Comparison of ENCODE assay signal across 8 cellular contexts in the genomic region with DNA sequence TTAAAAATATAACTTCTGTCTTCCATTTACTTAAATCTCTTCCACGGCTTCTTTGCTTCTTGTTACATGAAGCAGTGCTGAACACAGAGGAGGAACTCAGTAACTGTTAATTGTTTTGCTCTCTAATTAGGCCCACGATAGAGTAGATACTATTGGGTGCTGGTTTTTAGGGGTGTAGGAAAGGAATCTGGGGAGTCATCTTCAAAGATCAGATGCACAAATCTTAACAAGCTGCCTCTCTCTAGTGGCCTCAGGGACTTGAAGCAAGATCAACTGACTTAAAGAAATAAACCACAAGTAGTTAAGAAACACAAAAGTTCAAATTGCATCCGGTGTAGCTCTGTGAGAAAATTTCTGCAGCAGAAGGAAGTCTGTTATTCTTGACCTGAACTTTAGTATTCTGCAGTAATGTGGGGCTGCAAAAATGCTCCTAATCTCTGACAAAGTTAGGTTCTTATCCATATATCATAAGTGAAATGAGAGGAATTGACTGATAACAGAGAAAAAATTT. TPM values are rescaled to one million over a fixed set of nuclear protein-coding genes. Genes with fewer than 3 reads are reported as not detected.
DNase-seq lines count a peak whose midpoint lies in the region; ATAC-seq, FAIRE-seq and TF ChIP-seq lines count a peak whose summit lies in the region.

No MANE protein-coding gene starts in this region.

- H3K36me3 Mint-ChIP-seq in H9 (ENCODE audit: insufficient read depth in 1 of 3, low read depth in 3 of 3): peaks cover 4 to 10% (median 7%) of the 10 kb centered on the region in 3 experiments; a peak in 5 of 7 replicates

- WGBS in thyroid gland, 2 donors: 40 to 44% methylated on average over 3 of the region's 3 CpGs
- WGBS in H9 (ENCODE audit: extremely low coverage, insufficient read length, low lambda C conversion rate): no CpG with 5 or more reads among the region's 3 CpGs

- no peaks in the 10 kb centered on the region for H3K9me2 ChIP-seq in OCI-LY1 (ENCODE audit: low read depth, low read length)

- H3K27me3 ChIP-seq in OCI-LY1 (ENCODE audit: insufficient read depth, low read length) (no peaks in the 10 kb centered on the region), thyroid gland (no peaks in the 10 kb centered on the region), H9 (ENCODE audit: insufficient read depth, low read length) (no peaks in the 10 kb centered on the region)

- no peaks in the 10 kb centered on the region for H4K20me1 ChIP-seq in OCI-LY1 (ENCODE audit: insufficient read depth, low read length)
- no peaks in the 10 kb centered on the region for H4K20me1 ChIP-seq in H9 (ENCODE audit: control insufficient read depth, insufficient read depth, insufficient read length)

- H3K18ac ChIP-seq in H9 (ENCODE audit: insufficient read length, low read depth, low read length): no peak overlapping the region

- peak; percentile 68 for FAIRE-seq in GM18507 (lab: Jason Lieb, UNC)

- H2AK5ac ChIP-seq in H9 (ENCODE audit: insufficient read length, low read length): no peak overlapping the region

- H3K9me3 Mint-ChIP-seq in H9: peaks cover 11 to 13% of the 10 kb centered on the region in 2 experiments

- H3K4me3 ChIP-seq in OCI-LY1 (ENCODE audit: low read depth, low read length, poor library complexity, severe bottlenecking): no peak overlapping the region
- H3K4me3 ChIP-seq in thyroid gland (replicated peaks in 1 of 3): no peak overlapping the region

- H3K4me3 Mint-ChIP-seq in H9: no peak overlapping the region

- H3K4me1 ChIP-seq in OCI-LY1 (ENCODE audit: insufficient read depth, low read length, severe bottlenecking) (peaks cover 33% of the 10 kb centered on the region), thyroid gland (peaks cover 0 to 12% of the 10 kb centered on the region in 2 donors), H9 (ENCODE audit: insufficient read depth, low read length) (no peaks in the 10 kb centered on the region)

- no peak overlapping the region for H3K27ac Mint-ChIP-seq in H9

- H4K8ac ChIP-seq in H9 (replicated peaks; ENCODE audit: insufficient read length, low read depth, low read length): no peak overlapping the region

- no peak overlapping the region for H2BK15ac ChIP-seq in H9 (ENCODE audit: low read depth, low read length)

- H2BK12ac ChIP-seq in H9 (ENCODE audit: insufficient read length, low read depth, low read length): no peak overlapping the region

- H3K79me2 ChIP-seq in OCI-LY1 (ENCODE audit: insufficient read depth, low read length) (no peaks in the 10 kb centered on the region), H9 (ENCODE audit: insufficient read depth, low read length) (no peaks in the 10 kb centered on the region)

- H3K9me3 ChIP-seq in OCI-LY1 (ENCODE audit: low read length) (peaks cover 6% of the 10 kb centered on the region; the same call in 1 of the 2 replicates), thyroid gland (no peaks in the 10 kb centered on the region), H9 (ENCODE audit: control insufficient read depth, low read depth, low read length) (no peaks in the 10 kb centered on the region)

- no peaks in the 10 kb centered on the region for H3K23me2 ChIP-seq in H9 (ENCODE audit: insufficient read length, low read depth, low read length, poor library complexity, severe bottlenecking)

- no peaks in the 10 kb centered on the region for H3K79me1 ChIP-seq in H9 (ENCODE audit: insufficient read depth, low read depth, low read length, poor library complexity, severe bottlenecking)

- no peak overlapping the region for H3K23ac ChIP-seq in H9 (ENCODE audit: insufficient read length, low read depth, low read length)

- H3K36me3 ChIP-seq in OCI-LY1 (ENCODE audit: insufficient read depth, low read length) (no peaks in the 10 kb centered on the region), thyroid gland (no peaks in the 10 kb centered on the region)

- intact Hi-C loops in left cardiac atrium (cut with DNase I): no loop called here
- intact Hi-C loops in thyroid gland (cut with DNase I): no loop called here

- ATAC-seq in HG02642 (IDR thresholded peaks at IDR 0.05; ENCODE audit: poor library complexity, unreplicated experiment) (peak; percentile 77), left cardiac atrium (peak; percentile 30 to 53), HG03039 (IDR thresholded peaks at IDR 0.05; ENCODE audit: unreplicated experiment) (no peak)

- TF ChIP-seq POLR2A in thyroid gland (IDR thresholded peaks at IDR 0.05): no peak

- no peak overlapping the region for H2BK5ac ChIP-seq in H9 (ENCODE audit: insufficient read length, low read length)

- peak overlapping the region; percentile 85 for H3K27ac ChIP-seq in OCI-LY1 (ENCODE audit: low read depth, low read length, poor library complexity, severe bottlenecking)
- H3K27ac ChIP-seq in thyroid gland: no peak overlapping the region
- H3K27ac ChIP-seq in H9 (ENCODE audit: insufficient read length, low read depth, low read length): no peak overlapping the region

- no peak overlapping the region for H3T11ph ChIP-seq in H9 (ENCODE audit: low read length)

- no peak overlapping the region for H3K4ac ChIP-seq in H9 (ENCODE audit: low read depth, low read length)

- H3F3A ChIP-seq in OCI-LY1 (ENCODE audit: insufficient read depth, low read length): no peaks in the 10 kb centered on the region

- no peak overlapping the region for H4K91ac ChIP-seq in H9 (ENCODE audit: insufficient read length, low read depth, low read length)

- H4K5ac ChIP-seq in H9 (ENCODE audit: insufficient read length, low read depth, low read length): no peak overlapping the region

- H3K9ac ChIP-seq in OCI-LY1 (ENCODE audit: low read length): no peak overlapping the region
- no peak overlapping the region for H3K9ac ChIP-seq in H9 (ENCODE audit: extremely low read depth, insufficient read length, low read length)

- no peaks in the 10 kb centered on the region for H3K4me1 Mint-ChIP-seq in H9

- H3K14ac ChIP-seq in H9 (ENCODE audit: insufficient read depth, low read length): no peak overlapping the region

- no peak overlapping the region for H3K56ac ChIP-seq in H9 (ENCODE audit: insufficient read length, low read depth, low read length)

- H2AFZ ChIP-seq in OCI-LY1 (ENCODE audit: low read length) (no peak overlapping the region), H9 (ENCODE audit: low read length) (no peak overlapping the region)

- H3K4me2 ChIP-seq in OCI-LY1 (ENCODE audit: low read length): peak overlapping the region; percentile 20
- H3K4me2 ChIP-seq in H9 (ENCODE audit: insufficient read depth, insufficient read length, low read length): no peak overlapping the region

- DNase-seq in GM18507 (ENCODE audit: extremely low spot score, insufficient read length, low read depth): no peak
- no peak for DNase-seq in left cardiac atrium
- DNase-seq in OCI-M2 (lab: John Stamatoyannopoulos, UW; ENCODE audit: unreplicated experiment): no peak
- no peak for DNase-seq in thyroid gland
- no peak for DNase-seq in H9

- no peak overlapping the region for H2BK120ac ChIP-seq in H9 (ENCODE audit: low read depth, low read length, poor library complexity, severe bottlenecking)

- TF ChIP-seq CTCF in OCI-LY1 (IDR thresholded peaks at IDR 0.05; ENCODE audit: low read length): no peak
- no peak for TF ChIP-seq CTCF in thyroid gland (IDR thresholded peaks at IDR 0.05)
- TF ChIP-seq CTCF in H9 (conservative IDR thresholded peaks at IDR 0.05): no peak

- H3K27me3 Mint-ChIP-seq in H9 (ENCODE audit: low read depth): no peaks in the 10 kb centered on the region; the same call in 1 of the 2 replicates

- H2BK20ac ChIP-seq in H9 (ENCODE audit: low read depth, low read length, poor library complexity, severe bottlenecking): no peak overlapping the region

RNA-seq across cellular contexts. Expression of gene CHST2, which starts 51.6 kb away (rescaled TPM):
- total RNA-seq in left cardiac atrium (1 to 10 TPM; 2.3 to 6.7 TPM), thyroid gland (10 to 100 TPM in 3 of 4 donors, 1 to 10 TPM in 1; 8.5 to 14.0 (median 12.2) TPM), H9 (2021) (5.8 and 6.3 TPM in 2 replicates)
